1 cellular context compared by ENCODE assay signal in genomic region chr10:59700709-59701108, GRCh38.
TF ChIP-seq lines count a peak whose summit lies in the region.

No MANE protein-coding gene starts in this region.

TF ChIP-seq in H1, 55 proteins besides CTCF, POLR2A, EP300 and RAD21:
- TF ChIP-seq SUZ12 (IDR thresholded peaks at IDR 0.05; ENCODE audit: low read length) (no peak), ZNF274 (IDR thresholded peaks at IDR 0.05; ENCODE audit: borderline replicate concordance, extremely low read depth, low read length) (no peak), TAF1 (IDR thresholded peaks at IDR 0.05; ENCODE audit: low read depth, low read length) (no peak), JUND (IDR thresholded peaks at IDR 0.05; ENCODE audit: low read length) (no peak), TBP (IDR thresholded peaks at IDR 0.05; ENCODE audit: low read depth, low read length) (no peak), CREB1 (IDR thresholded peaks at IDR 0.05) (no peak), SP2 (IDR thresholded peaks at IDR 0.05; ENCODE audit: low read length) (no peak), CEBPB (IDR thresholded peaks at IDR 0.05; ENCODE audit: low read depth, low read length) (no peak), POU5F1 (IDR thresholded peaks at IDR 0.05; ENCODE audit: low read depth, low read length) (no peak), CHD1 (IDR thresholded peaks at IDR 0.05; ENCODE audit: low read depth, low read length) (no peak), TAF7 (optimal IDR thresholded peaks at IDR 0.05; ENCODE audit: borderline replicate concordance, low read depth, low read length) (no peak), SAP30 (IDR thresholded peaks at IDR 0.05; ENCODE audit: insufficient read depth, insufficient replicate concordance, low read length) (no peak), E2F6 (IDR thresholded peaks at IDR 0.05) (no peak), RNF2 (IDR thresholded peaks at IDR 0.05; ENCODE audit: borderline replicate concordance, low read depth, low read length, missing control alignments, poor library complexity, severe bottlenecking) (no peak), EZH2 (IDR thresholded peaks at IDR 0.05; ENCODE audit: low read depth, low read length, severe bottlenecking) (no peak), BRCA1 (IDR thresholded peaks at IDR 0.05; ENCODE audit: low read depth, low read length) (no peak)
